10 cellular contexts compared by ENCODE assay signal in the genomic region with DNA sequence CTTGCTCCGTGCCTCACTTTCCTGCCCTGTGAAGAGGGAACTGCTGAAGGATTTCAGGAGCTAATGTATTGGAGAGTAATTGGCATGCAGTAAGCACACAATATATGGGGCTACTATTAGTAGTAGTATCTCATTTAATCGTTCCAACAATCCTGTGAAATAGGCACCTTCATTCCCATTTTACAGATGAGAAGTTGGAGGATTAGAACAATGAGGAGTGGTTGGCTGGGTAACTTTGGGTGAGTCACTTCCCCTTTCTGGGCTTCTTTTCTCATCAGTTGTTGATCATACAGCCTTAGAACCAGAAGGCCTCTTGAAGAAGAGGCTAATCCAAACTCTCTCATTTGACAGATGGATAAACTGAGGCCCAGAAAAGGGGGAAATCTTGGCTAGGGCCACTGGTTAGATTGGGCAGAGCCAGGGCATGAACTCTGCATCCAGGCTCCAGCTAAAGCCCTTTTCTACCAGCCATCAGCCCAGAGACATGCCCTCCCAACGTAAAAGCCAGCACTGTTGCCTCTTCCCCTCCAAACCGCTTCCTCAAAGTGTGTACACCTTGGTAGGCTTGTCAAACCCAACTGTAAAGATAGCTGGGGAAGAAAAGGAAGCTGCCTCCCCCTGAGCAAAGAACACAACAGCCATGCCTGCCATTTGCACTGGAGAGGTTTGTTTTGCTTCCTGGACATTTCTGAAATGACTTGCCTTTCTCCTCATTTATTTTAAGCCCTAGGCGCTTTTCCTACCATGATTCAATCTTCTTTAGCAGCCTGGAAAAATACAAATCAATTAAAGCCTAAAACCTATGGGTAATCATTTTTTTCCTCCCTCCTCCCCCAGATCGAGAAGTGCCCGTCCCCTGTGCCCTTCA. TPM values are rescaled to one million over a fixed set of nuclear protein-coding genes. Genes with fewer than 3 reads are reported as not detected.
DNase-seq lines count a peak whose midpoint lies in the region; ATAC-seq and TF ChIP-seq lines count a peak whose summit lies in the region.
"Had no signal": no experiment of that assay in that cellular context is flagged by ENCODE, and none has a peak within 500 bp of the region (broad histone marks: within the 10 kb centered on the region; RNA-seq: fewer than 3 reads in every experiment).

No MANE protein-coding gene starts in this region.

- H3K36me3 Mint-ChIP-seq in activated T-cell treated with anti-CD3 and anti-CD28 coated beads, Interleukin-2, amount 50 U/mL, for 72 hours (ENCODE audit: insufficient read depth in 2 of 2), result no peaks in the 10 kb centered on the region
- no peaks in the 10 kb centered on the region for H3K36me3 Mint-ChIP-seq in WTC11

- H3K9me3 ChIP-seq in hepatocyte (ENCODE audit: low read depth), result no peaks in the 10 kb centered on the region
- H3K9me3 ChIP-seq in thymus (ENCODE audit: control insufficient read depth), result no peaks in the 10 kb centered on the region

- H3K9me2 ChIP-seq in hepatocyte (replicated peaks; ENCODE audit: insufficient read depth), result no peaks in the 10 kb centered on the region

- H3K36me3 ChIP-seq in hepatocyte (replicated peaks; ENCODE audit: insufficient read depth, low read depth), result no peaks in the 10 kb centered on the region
- H3K36me3 ChIP-seq in thymus (ENCODE audit: control insufficient read depth, insufficient read depth), result peaks cover 3% of the 10 kb centered on the region

- POLR2A ChIA-PET in WTC11 (lab: Charles Lee), result interaction anchor here (0.8 kb wide), 1 partner anchor 31 kb away, joined by 3 read pairs; no protein-coding TSS in a partner anchor

- H3K27me3 Mint-ChIP-seq in activated T-cell treated with anti-CD3 and anti-CD28 coated beads, Interleukin-2, amount 50 U/mL, for 72 hours (ENCODE audit: low read depth), result peaks cover 2% of the 10 kb centered on the region
- H3K27me3 Mint-ChIP-seq in WTC11 (ENCODE audit: low read depth), result peaks cover 39% of the 10 kb centered on the region

- H3K4me3 Mint-ChIP-seq in activated T-cell treated with anti-CD3 and anti-CD28 coated beads, Interleukin-2, amount 50 U/mL, for 72 hours, result peak overlapping the region; percentile 81 to 83
- H3K4me3 Mint-ChIP-seq in WTC11, result peak overlapping the region; percentile 74

- no peak overlapping the region for H3K27ac ChIP-seq in hepatocyte
- H3K27ac ChIP-seq in thymus (ENCODE audit: low read depth), result peak overlapping the region; percentile 49
- H3K27ac ChIP-seq: C4-2B had no signal

- H3K4me3 ChIP-seq in hepatocyte (no peak overlapping the region), thymus (ENCODE audit: low read length) (no peak overlapping the region)

- no peaks in the 10 kb centered on the region for H3K79me2 ChIP-seq in hepatocyte

- H2AFZ ChIP-seq in hepatocyte, result peak overlapping the region; percentile 100

- ATAC-seq in activated T-cell treated with anti-CD3 and anti-CD28 coated beads, Interleukin-2, amount 50 U/mL, for 72 hours (replicated peaks in 1 of 2), result no peak
- no peak for ATAC-seq in WTC11
- no peak for ATAC-seq in GM19463 (IDR thresholded peaks at IDR 0.05; ENCODE audit: unreplicated experiment)

- H3K27me3 ChIP-seq in hepatocyte (no peaks in the 10 kb centered on the region), thymus (ENCODE audit: control insufficient read depth, insufficient read depth) (no peaks in the 10 kb centered on the region)

- H3K4me1 ChIP-seq in hepatocyte (ENCODE audit: insufficient read depth) (peaks cover 4% of the 10 kb centered on the region), thymus (ENCODE audit: control insufficient read depth, insufficient read depth, low read length) (peaks cover 23% of the 10 kb centered on the region)

- H3K9me3 Mint-ChIP-seq in activated T-cell treated with anti-CD3 and anti-CD28 coated beads, Interleukin-2, amount 50 U/mL, for 72 hours, result no peaks in the 10 kb centered on the region
- H3K9me3 Mint-ChIP-seq in WTC11, result no peaks in the 10 kb centered on the region

- H3K27ac Mint-ChIP-seq in activated T-cell treated with anti-CD3 and anti-CD28 coated beads, Interleukin-2, amount 50 U/mL, for 72 hours, result peak overlapping the region; percentile 79
- H3K27ac Mint-ChIP-seq in WTC11, result no peak overlapping the region

- no peaks in the 10 kb centered on the region for H4K20me1 ChIP-seq in hepatocyte (ENCODE audit: insufficient read depth, poor library complexity, severe bottlenecking)

- peaks cover 30% of the 10 kb centered on the region for H3K4me1 Mint-ChIP-seq in activated T-cell treated with anti-CD3 and anti-CD28 coated beads, Interleukin-2, amount 50 U/mL, for 72 hours (ENCODE audit: low read depth)
- H3K4me1 Mint-ChIP-seq in WTC11, result 0 out of 2 replicates have a peak, but pooled peaks cover 3% of the 10 kb centered on the region

- no peak for DNase-seq in activated T-cell treated with anti-CD3 and anti-CD28 coated beads, Interleukin-2, amount 50 U/mL, for 72 hours
- DNase-seq in activated T-cell treated with anti-CD3 and anti-CD28 coated beads for 4 hours (no peak), WTC11 (ENCODE audit: low spot score) (no peak), hepatocyte (ENCODE audit: low spot score) (no peak), NCI-H187 (lab: John Stamatoyannopoulos, UW) (no peak)
- DNase-seq in NK-92 treated with Interleukin-12 subunit alpha and Interleukin-12 subunit beta, amount 100 ng/mL, for 24 hours (lab: John Stamatoyannopoulos, UW), result no peak
- DNase-seq: NCI-H2171 had no signal

- WGBS in hepatocyte (ENCODE audit: low lambda C conversion rate, missing lambda C conversion rate), result 91% methylated on average over 7 of the region's 7 CpGs
- WGBS in thymus, result 77% methylated on average over 7 of the region's 7 CpGs

- CTCF ChIA-PET in WTC11 (lab: Charles Lee), result interaction anchor here (1.4 to 2.4 kb wide), 5 partner anchors 22 to 333 kb away, joined by 3 to 17 read pairs (median 5); no protein-coding TSS in a partner anchor

- H3K4me2 ChIP-seq in hepatocyte, result peak overlapping the region; percentile 96

- TF ChIP-seq CTCF in WTC11 (IDR thresholded peaks at IDR 0.05) (no peak), hepatocyte (IDR thresholded peaks at IDR 0.05; ENCODE audit: poor library complexity) (no peak)

TF ChIP-seq in WTC11, 78 proteins besides CTCF, POLR2A, EP300 and RAD21 (continues in another document):
- no peak for TF ChIP-seq ZNF219 (CRISPR knock-in tag; IDR thresholded peaks at IDR 0.05; ENCODE audit: borderline replicate concordance)
- no peak for TF ChIP-seq CBFB (CRISPR knock-in tag; IDR thresholded peaks at IDR 0.05; ENCODE audit: low read depth)
- TF ChIP-seq GABPB1 (CRISPR knock-in tag; IDR thresholded peaks at IDR 0.05), result no peak
- TF ChIP-seq, protein P1, sequence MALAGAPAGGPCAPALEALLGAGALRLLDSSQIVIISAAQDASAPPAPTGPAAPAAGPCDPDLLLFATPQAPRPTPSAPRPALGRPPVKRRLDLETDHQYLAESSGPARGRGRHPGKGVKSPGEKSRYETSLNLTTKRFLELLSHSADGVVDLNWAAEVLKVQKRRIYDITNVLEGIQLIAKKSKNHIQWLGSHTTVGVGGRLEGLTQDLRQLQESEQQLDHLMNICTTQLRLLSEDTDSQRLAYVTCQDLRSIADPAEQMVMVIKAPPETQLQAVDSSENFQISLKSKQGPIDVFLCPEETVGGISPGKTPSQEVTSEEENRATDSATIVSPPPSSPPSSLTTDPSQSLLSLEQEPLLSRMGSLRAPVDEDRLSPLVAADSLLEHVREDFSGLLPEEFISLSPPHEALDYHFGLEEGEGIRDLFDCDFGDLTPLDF (CRISPR knock-in tag; IDR thresholded peaks at IDR 0.05), result no peak
- TF ChIP-seq MXD4 (CRISPR knock-in tag; IDR thresholded peaks at IDR 0.05; ENCODE audit: borderline replicate concordance), result no peak
- TF ChIP-seq, protein P2, sequence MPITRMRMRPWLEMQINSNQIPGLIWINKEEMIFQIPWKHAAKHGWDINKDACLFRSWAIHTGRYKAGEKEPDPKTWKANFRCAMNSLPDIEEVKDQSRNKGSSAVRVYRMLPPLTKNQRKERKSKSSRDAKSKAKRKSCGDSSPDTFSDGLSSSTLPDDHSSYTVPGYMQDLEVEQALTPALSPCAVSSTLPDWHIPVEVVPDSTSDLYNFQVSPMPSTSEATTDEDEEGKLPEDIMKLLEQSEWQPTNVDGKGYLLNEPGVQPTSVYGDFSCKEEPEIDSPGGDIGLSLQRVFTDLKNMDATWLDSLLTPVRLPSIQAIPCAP (CRISPR knock-in tag; IDR thresholded peaks at IDR 0.05), result no peak
- no peak for TF ChIP-seq KAT7 (CRISPR knock-in tag; IDR thresholded peaks at IDR 0.05; ENCODE audit: borderline replicate concordance)
- TF ChIP-seq, protein P3, sequence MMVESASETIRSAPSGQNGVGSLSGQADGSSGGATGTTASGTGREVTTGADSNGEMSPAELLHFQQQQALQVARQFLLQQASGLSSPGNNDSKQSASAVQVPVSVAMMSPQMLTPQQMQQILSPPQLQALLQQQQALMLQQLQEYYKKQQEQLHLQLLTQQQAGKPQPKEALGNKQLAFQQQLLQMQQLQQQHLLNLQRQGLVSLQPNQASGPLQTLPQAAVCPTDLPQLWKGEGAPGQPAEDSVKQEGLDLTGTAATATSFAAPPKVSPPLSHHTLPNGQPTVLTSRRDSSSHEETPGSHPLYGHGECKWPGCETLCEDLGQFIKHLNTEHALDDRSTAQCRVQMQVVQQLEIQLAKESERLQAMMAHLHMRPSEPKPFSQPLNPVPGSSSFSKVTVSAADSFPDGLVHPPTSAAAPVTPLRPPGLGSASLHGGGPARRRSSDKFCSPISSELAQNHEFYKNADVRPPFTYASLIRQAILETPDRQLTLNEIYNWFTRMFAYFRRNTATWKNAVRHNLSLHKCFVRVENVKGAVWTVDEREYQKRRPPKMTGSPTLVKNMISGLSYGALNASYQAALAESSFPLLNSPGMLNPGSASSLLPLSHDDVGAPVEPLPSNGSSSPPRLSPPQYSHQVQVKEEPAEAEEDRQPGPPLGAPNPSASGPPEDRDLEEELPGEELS (CRISPR knock-in tag; IDR thresholded peaks at IDR 0.05), result no peak
- TF ChIP-seq GTF2I (CRISPR knock-in tag; conservative IDR thresholded peaks at IDR 0.05), result no peak
- TF ChIP-seq OVOL2 (CRISPR knock-in tag; IDR thresholded peaks at IDR 0.05; ENCODE audit: borderline replicate concordance), result no peak
- TF ChIP-seq FOXK1 (CRISPR knock-in tag; IDR thresholded peaks at IDR 0.05), result no peak
- no peak for TF ChIP-seq PRRX2 (CRISPR knock-in tag; IDR thresholded peaks at IDR 0.05)
- no peak for TF ChIP-seq ZBTB21 (CRISPR knock-in tag; IDR thresholded peaks at IDR 0.05; ENCODE audit: borderline replicate concordance)
- no peak for TF ChIP-seq ZNF138 (CRISPR knock-in tag; conservative IDR thresholded peaks at IDR 0.05)

RNA-seq across cellular contexts. Expression of gene SPACA9, which starts 1.0 kb away (rescaled TPM):
- total RNA-seq in activated T-cell treated with anti-CD3 and anti-CD28 coated beads, Interleukin-2, amount 50 U/mL, for 72 hours, result 1 to 10 TPM; 5.2 to 5.8 TPM
- total RNA-seq in WTC11 (2021) (0.48 to 1.8 TPM (median 1.5 TPM) in 3 replicates), hepatocyte (0.44 and 1.9 TPM in 2 replicates)
- polyA plus RNA-seq in hepatocyte (3.3 and 5.6 TPM in 2 replicates), thymus (5.8 TPM)

RNA-seq across cellular contexts. Expression of gene AK8, which starts 1.6 kb away (rescaled TPM):
- under 1 TPM; 0.24 to 0.63 TPM for total RNA-seq in activated T-cell treated with anti-CD3 and anti-CD28 coated beads, Interleukin-2, amount 50 U/mL, for 72 hours
- total RNA-seq in WTC11 (2021) (0.27 to 0.50 TPM (median 0.48 TPM) in 3 replicates), hepatocyte (0.40 and 1.8 TPM in 2 replicates)
- polyA plus RNA-seq in hepatocyte (2.6 and 4.5 TPM in 2 replicates), thymus (2.3 TPM)
